In genomic region chr2:9708683-9709538, GRCh38 we compare ENCODE assay signal across 12 cellular contexts.
DNase-seq lines count a peak whose midpoint lies in the region; ATAC-seq lines count a peak whose summit lies in the region.
"Had no signal": no experiment of that assay in that cellular context is flagged by ENCODE, and none has a peak within 500 bp of the region (broad histone marks: within the 10 kb centered on the region; RNA-seq: fewer than 3 reads in every experiment).

No MANE protein-coding gene starts in this region.

- H3K27me3 Mint-ChIP-seq in activated CD4-positive, alpha-beta memory T cell treated with anti-CD3 and anti-CD28 coated beads, Interleukin-2, amount 10 ng/mL, durations not matched to agents 7 days and 5 days, result no peaks in the 10 kb centered on the region

- ATAC-seq in HG02938 (IDR thresholded peaks at IDR 0.05; ENCODE audit: unreplicated experiment), result peak; percentile 71

- CTCF ChIA-PET in activated CD4-positive, alpha-beta memory T cell treated with anti-CD3 and anti-CD28 coated beads, Interleukin-2, amount 10 ng/mL, durations not matched to agents 7 days and 5 days (lab: Charles Lee), result interaction anchor here (1.1 to 1.3 kb wide), 2 partner anchors 51 to 94 kb away, joined by 3 read pairs; no protein-coding TSS in a partner anchor

- POLR2A ChIA-PET in activated CD4-positive, alpha-beta memory T cell treated with anti-CD3 and anti-CD28 coated beads, Interleukin-2, amount 10 ng/mL, durations not matched to agents 7 days and 5 days (lab: Charles Lee), result interaction anchor here (1.1 to 3.1 kb wide), 11 partner anchors 14 to 134 kb away, joined by 3 to 12 read pairs (median 5); partner anchors contain the start of genes TAF1B and YWHAQ

- DNase-seq in stimulated activated CD4-positive, alpha-beta T cell treated with anti-CD3 and anti-CD28 coated beads, Interleukin-15, amount 100 ng/mL, for 24 hours, result peak; percentile 69
- no peak for DNase-seq in stimulated activated CD4-positive, alpha-beta T cell treated with anti-CD3 and anti-CD28 coated beads, Interleukin-4, amount 100 ng/mL, for 4 hours
- no peak for DNase-seq in activated CD4-positive, alpha-beta memory T cell treated with anti-CD3 and anti-CD28 coated beads, Interleukin-2, amount 10 ng/mL, durations not matched to agents 7 days and 5 days
- DNase-seq in NCI-H69 (lab: John Stamatoyannopoulos, UW) (no peak), 8988T (no peak), LoVo (ENCODE audit: low spot score) (no peak)
- DNase-seq: endodermal cell, GOT3, MM.1S had no signal

- peak overlapping the region; percentile 72 for H3K27ac ChIP-seq in temporal lobe (ENCODE audit: low read depth, low read length)
- H3K27ac ChIP-seq: hepatocyte had no signal

- peak overlapping the region; percentile 79 for H3K27ac Mint-ChIP-seq in activated CD4-positive, alpha-beta memory T cell treated with anti-CD3 and anti-CD28 coated beads, Interleukin-2, amount 10 ng/mL, durations not matched to agents 7 days and 5 days
- H3K27ac Mint-ChIP-seq: endodermal cell had no signal

- H3K4me3 Mint-ChIP-seq in activated CD4-positive, alpha-beta memory T cell treated with anti-CD3 and anti-CD28 coated beads, Interleukin-2, amount 10 ng/mL, durations not matched to agents 7 days and 5 days, result no peak overlapping the region
- H3K4me3 Mint-ChIP-seq: endodermal cell had no signal

- no peaks in the 10 kb centered on the region for H3K9me3 Mint-ChIP-seq in activated CD4-positive, alpha-beta memory T cell treated with anti-CD3 and anti-CD28 coated beads, Interleukin-2, amount 10 ng/mL, durations not matched to agents 7 days and 5 days
- H3K9me3 Mint-ChIP-seq: endodermal cell had no signal

- peaks cover 4% of the 10 kb centered on the region for H3K36me3 Mint-ChIP-seq in activated CD4-positive, alpha-beta memory T cell treated with anti-CD3 and anti-CD28 coated beads, Interleukin-2, amount 10 ng/mL, durations not matched to agents 7 days and 5 days (ENCODE audit: low read depth)

- H3K4me1 Mint-ChIP-seq in activated CD4-positive, alpha-beta memory T cell treated with anti-CD3 and anti-CD28 coated beads, Interleukin-2, amount 10 ng/mL, durations not matched to agents 7 days and 5 days, result peaks cover 80% of the 10 kb centered on the region
